ENCODE assay signal across 14 cellular contexts in the genomic region with DNA sequence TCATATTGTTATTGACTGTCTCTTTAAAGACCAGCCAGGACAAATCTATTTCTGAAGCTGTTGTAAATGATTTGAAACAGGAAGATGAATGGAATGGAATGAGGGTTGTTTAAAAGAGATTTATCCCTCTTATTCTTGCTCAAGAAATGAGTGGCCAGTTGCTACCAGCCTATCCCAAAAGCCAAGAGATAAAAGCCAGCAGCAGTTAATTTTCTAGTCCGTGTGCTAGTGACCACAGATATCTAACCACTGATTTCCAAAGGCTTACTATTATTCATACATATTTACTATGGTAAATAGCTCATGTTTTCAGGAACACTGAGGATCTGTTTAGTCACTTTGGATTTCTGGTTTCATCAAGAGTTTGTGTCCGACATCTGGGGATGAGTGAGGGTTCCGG.
A peak's percentile ranks its signal among the peaks of the same experiment; 100 is the strongest.
DNase-seq lines count a peak whose midpoint lies in the region; TF ChIP-seq lines count a peak whose summit lies in the region.
"Had no signal": no experiment of that assay in that cellular context is flagged by ENCODE, and none has a peak within 500 bp of the region (broad histone marks: within the 10 kb centered on the region; RNA-seq: fewer than 3 reads in every experiment).

No MANE protein-coding gene starts in this region.

- H3K9ac ChIP-seq in mesenchymal stem cell (ENCODE audit: low read length) = no peak overlapping the region
- H3K9ac ChIP-seq in skeletal muscle tissue (ENCODE audit: low read depth in 1 of 3, low read length in 3 of 3) = no peak overlapping the region
- H3K9ac ChIP-seq: BLaER1 had no signal

- no peak overlapping the region for H3K23ac ChIP-seq in mesenchymal stem cell (ENCODE audit: low read length in 2 of 2)

- TF ChIP-seq CTCF in AG09309 (IDR thresholded peaks at IDR 0.05; ENCODE audit: control insufficient read depth, insufficient read depth, low read depth, low read length, missing control alignments) = no peak
- no peak for TF ChIP-seq CTCF in stomach (IDR thresholded peaks at IDR 0.05)

- H3K36me3 ChIP-seq in mesenchymal stem cell (ENCODE audit: control insufficient read depth in 1 of 2, insufficient read depth in 2 of 2, low read depth in 1 of 2, low read length in 2 of 2) (no peaks in the 10 kb centered on the region), skeletal muscle tissue (ENCODE audit: control insufficient read depth in 3 of 3, insufficient read depth in 3 of 3, low read length in 3 of 3) (no peaks in the 10 kb centered on the region), stomach (no peaks in the 10 kb centered on the region)
- H3K36me3 ChIP-seq: HAP-1 had no signal

- H3K4me1 ChIP-seq in mesenchymal stem cell (ENCODE audit: control insufficient read depth, insufficient read depth, low read depth, low read length) (no peaks in the 10 kb centered on the region), skeletal muscle tissue (ENCODE audit: control insufficient read depth in 3 of 3, insufficient read depth in 3 of 3, low read length in 3 of 3) (peaks cover 23 to 42% (median 35%) of the 10 kb centered on the region in 3 donors), stomach (peaks cover 0 to 8% (median 0%) of the 10 kb centered on the region in 4 donors)
- H3K4me1 ChIP-seq: Caco-2, HAP-1 had no signal

- TF ChIP-seq EP300 in stomach (IDR thresholded peaks at IDR 0.05) = no peak

- no peaks in the 10 kb centered on the region for H3K27me3 ChIP-seq in mesenchymal stem cell (ENCODE audit: control insufficient read depth in 1 of 2, insufficient read depth in 1 of 2, low read length in 2 of 2)
- H3K27me3 ChIP-seq in skeletal muscle tissue (ENCODE audit: control insufficient read depth in 3 of 3, insufficient read depth in 3 of 3, low read length in 3 of 3) = no peaks in the 10 kb centered on the region
- H3K27me3 ChIP-seq in stomach = no peaks in the 10 kb centered on the region
- H3K27me3 ChIP-seq: BLaER1 had no signal

- no peak for TF ChIP-seq POLR2A in stomach (IDR thresholded peaks at IDR 0.05)

- no peak overlapping the region for H2BK15ac ChIP-seq in mesenchymal stem cell (ENCODE audit: low read depth, poor library complexity, severe bottlenecking)

- WGBS in mesenchymal stem cell = 91% methylated on average over 2 of the region's 3 CpGs
- 69 to 83% (median 80%) methylated on average over 3 of the region's 3 CpGs for WGBS in stomach, 5 donors

- no peak overlapping the region for H3K14ac ChIP-seq in mesenchymal stem cell (ENCODE audit: low read length in 2 of 2)

- H3K4me2 ChIP-seq in mesenchymal stem cell (ENCODE audit: low read length, poor library complexity, severe bottlenecking) = no peak overlapping the region
- H3K4me2 ChIP-seq: BLaER1 had no signal

- H4K8ac ChIP-seq in mesenchymal stem cell (ENCODE audit: low read length) = no peak overlapping the region

- H2AFZ ChIP-seq in mesenchymal stem cell (ENCODE audit: low read depth, low read length) = no peak overlapping the region

- no peak overlapping the region for H2BK5ac ChIP-seq in mesenchymal stem cell (ENCODE audit: low read depth, low read length, poor library complexity, severe bottlenecking)

- H3K4me3 ChIP-seq in AG09309 (ENCODE audit: control insufficient read depth, low read depth, low read length) (no peak overlapping the region), mesenchymal stem cell (ENCODE audit: insufficient read depth in 1 of 2, low read depth in 1 of 2, low read length in 2 of 2) (no peak overlapping the region), skeletal muscle tissue (ENCODE audit: low read length in 3 of 3) (no peak overlapping the region), stomach (no peak overlapping the region)
- H3K4me3 ChIP-seq: BLaER1, HAP-1 had no signal

- DNase-seq in AG09309 (ENCODE audit: low read depth) (peak; percentile 57), LHCN-M2 (ENCODE audit: low read depth) (peak; percentile 17), mesenchymal stem cell (peak; percentile 64), stomach (no peak), glomerular visceral epithelial cell (ENCODE audit: extremely low spot score) (no peak), activated T-cell treated with anti-CD3 and anti-CD28 coated beads for 4 hours (no peak)
- DNase-seq: AML-193; Caco-2; CD8-positive, alpha-beta memory T cell; DND-41; GDM1 had no signal

- intact Hi-C loops in stomach (cut with DNase I; ENCODE audit: low total_unique reads) = no loop called here

- no peak overlapping the region for H3K4ac ChIP-seq in mesenchymal stem cell (ENCODE audit: low read depth in 1 of 2, low read length in 2 of 2)

- no peak overlapping the region for H2BK120ac ChIP-seq in mesenchymal stem cell (ENCODE audit: low read depth, low read length)

- no peak overlapping the region for H3K18ac ChIP-seq in mesenchymal stem cell (ENCODE audit: low read depth in 1 of 2, low read length in 2 of 2)

- no peak overlapping the region for H4K91ac ChIP-seq in mesenchymal stem cell (ENCODE audit: low read length)

- no peak overlapping the region for H2BK12ac ChIP-seq in mesenchymal stem cell (ENCODE audit: low read length in 2 of 2)

- no peak overlapping the region for H2AK5ac ChIP-seq in mesenchymal stem cell (ENCODE audit: low read length, severe bottlenecking)

- peaks cover 20% of the 10 kb centered on the region for H3K9me3 ChIP-seq in mesenchymal stem cell (ENCODE audit: control insufficient read depth, low read length)
- H3K9me3 ChIP-seq in skeletal muscle tissue (ENCODE audit: control insufficient read depth in 3 of 3, low read length in 3 of 3) = no peaks in the 10 kb centered on the region
- H3K9me3 ChIP-seq in stomach = peaks cover 0 to 16% (median 12%) of the 10 kb centered on the region in 4 donors
- H3K9me3 ChIP-seq: Caco-2, HAP-1 had no signal

- H3K79me1 ChIP-seq in mesenchymal stem cell (replicated peaks; ENCODE audit: low read length, poor library complexity, severe bottlenecking) = peaks cover 18% of the 10 kb centered on the region

- H3K27ac ChIP-seq in mesenchymal stem cell (ENCODE audit: low read length, poor library complexity, severe bottlenecking) (no peak overlapping the region), skeletal muscle tissue (ENCODE audit: low read depth, low read length) (peak overlapping the region; percentile 41), stomach (no peak overlapping the region)
- H3K27ac ChIP-seq: BLaER1 had no signal

Comparison
In these comparisons a context has a peak if more than half of its experiments do, and no peak if none do; other contexts are left out.
1. DNase-seq: peak in AG09309 (single experiment), LHCN-M2 (single experiment) and mesenchymal stem cell (single experiment); none in stomach (single experiment), glomerular visceral epithelial cell (single experiment) and activated T-cell treated with anti-CD3 and anti-CD28 coated beads for 4 hours (single experiment).